Comparison of ENCODE assay signal across 17 cellular contexts in genomic region chr2:21773168-21773567, GRCh38.
DNase-seq lines count a peak whose midpoint lies in the region; ATAC-seq and TF ChIP-seq lines count a peak whose summit lies in the region.
"Had no signal": no experiment of that assay in that cellular context is flagged by ENCODE, and none has a peak within 500 bp of the region (broad histone marks: within the 10 kb centered on the region; RNA-seq: fewer than 3 reads in every experiment).

No MANE protein-coding gene starts in this region.

- H3K9me3 ChIP-seq in SJSA1 (replicated peaks), result no peaks in the 10 kb centered on the region
- no peaks in the 10 kb centered on the region for H3K9me3 ChIP-seq in fibroblast of lung (ENCODE audit: control insufficient read depth, insufficient read depth, low read depth, low read length)
- no peaks in the 10 kb centered on the region for H3K9me3 ChIP-seq in upper lobe of right lung
- H3K9me3 ChIP-seq: HAP-1 had no signal

- H3K79me2 ChIP-seq in fibroblast of lung (ENCODE audit: control insufficient read depth, insufficient read depth, low read length), result no peaks in the 10 kb centered on the region

- peaks cover 10% of the 10 kb centered on the region for H3K4me1 ChIP-seq in SJSA1 (replicated peaks)
- H3K4me1 ChIP-seq in fibroblast of lung (ENCODE audit: control insufficient read depth, extremely low read depth, insufficient read depth, low read length), result peaks cover 30% of the 10 kb centered on the region
- H3K4me1 ChIP-seq in upper lobe of right lung, result no peaks in the 10 kb centered on the region
- H3K4me1 ChIP-seq: HAP-1 had no signal

- DNase-seq in EL (peak; percentile 63), SJSA1 (ENCODE audit: low read depth in 1 of 2, low spot score in 2 of 2) (no peak), fibroblast of lung (ENCODE audit: low read depth in 2 of 2) (peak; percentile 2 to 11), upper lobe of right lung (no peak)
- no peak for DNase-seq in activated CD4-positive, alpha-beta T cell treated with anti-CD3 and anti-CD28 coated beads, Interleukin-2, amount 50 U/mL, for 48 hours
- DNase-seq in stimulated activated CD4-positive, alpha-beta T cell treated with anti-CD3 and anti-CD28 coated beads, Interleukin-4, amount 100 ng/mL, for 24 hours, result no peak
- DNase-seq: AML-193; CD4-positive, CD25-positive, alpha-beta regulatory T cell; COR-L47; DMS 273 treated with DMSO at 0.1 percent for 48 hours; GM23248; Karpas-422; NCI-H1417 treated with DMSO at 0.1 percent for 48 hours; NCI-H1930 had no signal

- peak; percentile 47 for ATAC-seq in upper lobe of right lung
- no peak for ATAC-seq in HG02938 (IDR thresholded peaks at IDR 0.05; ENCODE audit: unreplicated experiment)
- ATAC-seq: Panc1 had no signal

- intact Hi-C loops in upper lobe of right lung (cut with DNase I), result no loop called here

- H3K27me3 ChIP-seq in SJSA1 (replicated peaks) (no peaks in the 10 kb centered on the region), fibroblast of lung (ENCODE audit: control insufficient read depth, insufficient read depth, low read length) (no peaks in the 10 kb centered on the region), upper lobe of right lung (no peaks in the 10 kb centered on the region)

- no peak overlapping the region for H3K9ac ChIP-seq in fibroblast of lung (ENCODE audit: insufficient read depth, low read length)
- H3K9ac ChIP-seq: GM23248 had no signal

- H3K27ac ChIP-seq in SJSA1 (peak overlapping the region; percentile 33; the same call in 1 of the 2 replicates), fibroblast of lung (ENCODE audit: insufficient read depth, low read length) (peak overlapping the region; percentile 64), upper lobe of right lung (no peak overlapping the region)
- H3K27ac ChIP-seq: GM23248 had no signal

- no peaks in the 10 kb centered on the region for H3K36me3 ChIP-seq in SJSA1
- no peaks in the 10 kb centered on the region for H3K36me3 ChIP-seq in fibroblast of lung (ENCODE audit: control insufficient read depth, insufficient read depth, low read length)
- H3K36me3 ChIP-seq in upper lobe of right lung, result no peaks in the 10 kb centered on the region
- H3K36me3 ChIP-seq: HAP-1 had no signal

- TF ChIP-seq CTCF in fibroblast of lung (conservative IDR thresholded peaks at IDR 0.05 in 1 of 2, IDR thresholded peaks at IDR 0.05 in 1 of 2; ENCODE audit: low read depth in 1 of 2, low read length in 2 of 2) (no peak), upper lobe of right lung (IDR thresholded peaks at IDR 0.05) (no peak)

- H2AFZ ChIP-seq in fibroblast of lung (ENCODE audit: low read length), result no peak overlapping the region
- H2AFZ ChIP-seq: GM23248 had no signal

- H4K20me1 ChIP-seq in fibroblast of lung (ENCODE audit: control insufficient read depth, extremely low read depth, insufficient read depth, low read length), result no peaks in the 10 kb centered on the region

- no peak overlapping the region for H3K4me3 ChIP-seq in SJSA1
- H3K4me3 ChIP-seq in fibroblast of lung (replicated peaks in 1 of 4; ENCODE audit: control extremely low read depth in 1 of 4, insufficient read depth in 1 of 4, low read depth in 3 of 4, low read length in 4 of 4), result no peak overlapping the region
- no peak overlapping the region for H3K4me3 ChIP-seq in upper lobe of right lung
- H3K4me3 ChIP-seq: GM23248, HAP-1 had no signal

- H3K4me2 ChIP-seq in fibroblast of lung (ENCODE audit: extremely low read depth, insufficient read depth, low read length), result peak overlapping the region; percentile 65

Comparison
In these comparisons a context has a peak if more than half of its experiments do, and no peak if none do; other contexts are left out.
1. DNase-seq: peak in EL (single experiment) and fibroblast of lung (2 of 2); none in SJSA1 (0 of 2), upper lobe of right lung (single experiment), activated CD4-positive, alpha-beta T cell treated with anti-CD3 and anti-CD28 coated beads, Interleukin-2, amount 50 U/mL, for 48 hours (0 of 2) and stimulated activated CD4-positive, alpha-beta T cell treated with anti-CD3 and anti-CD28 coated beads, Interleukin-4, amount 100 ng/mL, for 24 hours (single experiment).